In the genomic region with DNA sequence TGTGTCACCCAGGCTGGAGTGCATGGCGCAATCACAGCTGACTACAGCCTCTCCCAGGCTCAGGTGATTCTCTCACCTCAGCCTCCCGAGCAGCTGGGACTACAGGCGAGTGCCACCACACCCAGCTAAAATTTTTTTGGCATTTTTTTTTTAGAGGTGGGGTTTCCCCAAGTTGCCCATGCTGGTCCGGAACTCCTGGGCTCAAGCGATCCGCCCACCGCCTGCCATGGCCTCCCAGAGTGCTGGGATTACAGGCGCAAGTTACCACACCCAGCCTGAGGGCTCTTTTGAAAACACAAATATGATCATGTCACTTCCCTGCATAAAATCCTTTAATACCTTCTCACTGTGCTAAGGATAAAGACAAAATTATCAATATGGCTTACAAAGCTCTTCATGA, we compare ENCODE assay signal across 13 cellular contexts.
A peak's percentile ranks its signal among the peaks of the same experiment; 100 is the strongest.
DNase-seq lines count a peak whose midpoint lies in the region; ATAC-seq, FAIRE-seq and TF ChIP-seq lines count a peak whose summit lies in the region.
"Had no signal": no experiment of that assay in that cellular context is flagged by ENCODE, and none has a peak within 500 bp of the region (broad histone marks: within the 10 kb centered on the region; RNA-seq: fewer than 3 reads in every experiment).

No MANE protein-coding gene starts in this region.

- H3K27me3 ChIP-seq in A673 (replicated peaks; ENCODE audit: insufficient read depth, low read depth, low read length, poor library complexity) = no peaks in the 10 kb centered on the region

- no peak for TF ChIP-seq CTCF in A673 (conservative IDR thresholded peaks at IDR 0.05; ENCODE audit: low read depth, low read length)

- H3K36me3 ChIP-seq in A673 (ENCODE audit: insufficient read depth, low read length, poor library complexity, severe bottlenecking) = no peaks in the 10 kb centered on the region

- H3K36me3 Mint-ChIP-seq in activated naive CD8-positive, alpha-beta T cell treated with anti-CD3 and anti-CD28 coated beads, Interleukin-2, amount 50 U/mL, for 24 hours (ENCODE audit: low read depth) = peaks cover 13% of the 10 kb centered on the region
- peaks cover 4 to 15% of the 10 kb centered on the region in 2 donors for H3K36me3 Mint-ChIP-seq in naive B cell

- no peaks in the 10 kb centered on the region for H3K9me3 ChIP-seq in A673 (ENCODE audit: low read depth, low read length, poor library complexity, severe bottlenecking)

- H3K4me1 Mint-ChIP-seq in activated naive CD8-positive, alpha-beta T cell treated with anti-CD3 and anti-CD28 coated beads, Interleukin-2, amount 50 U/mL, for 24 hours = peaks cover 90% of the 10 kb centered on the region
- H3K4me1 Mint-ChIP-seq in naive B cell = peaks cover 73 to 91% (median 78%) of the 10 kb centered on the region in 3 donors

- H3K9me3 Mint-ChIP-seq in activated naive CD8-positive, alpha-beta T cell treated with anti-CD3 and anti-CD28 coated beads, Interleukin-2, amount 50 U/mL, for 24 hours = no peaks in the 10 kb centered on the region
- peaks cover 0 to 5% (median 1%) of the 10 kb centered on the region in 7 donors for H3K9me3 Mint-ChIP-seq in naive B cell

- peak overlapping the region; percentile 94 for H3K27ac Mint-ChIP-seq in activated naive CD8-positive, alpha-beta T cell treated with anti-CD3 and anti-CD28 coated beads, Interleukin-2, amount 50 U/mL, for 24 hours
- H3K27ac Mint-ChIP-seq in naive B cell = peak overlapping the region; percentile 69 to 98 (median 95)

- H3K27ac ChIP-seq in A673 (ENCODE audit: low read depth, low read length, poor library complexity, severe bottlenecking) = peak overlapping the region; percentile 58
- H3K27ac ChIP-seq: C4-2B had no signal

- peaks cover 69% of the 10 kb centered on the region for H3K4me1 ChIP-seq in A673 (ENCODE audit: insufficient read depth, low read length, poor library complexity, severe bottlenecking)

- no peak for DNase-seq in A673 (ENCODE audit: low spot score)
- no peak for DNase-seq in GM12891 (ENCODE audit: insufficient read length, low spot score)
- DNase-seq in activated naive CD8-positive, alpha-beta T cell treated with anti-CD3 and anti-CD28 coated beads, Interleukin-2, amount 50 U/mL, for 24 hours = no peak
- peak; percentile 11 for DNase-seq in naive B cell
- no peak for DNase-seq in SKM-1 (lab: John Stamatoyannopoulos, UW; ENCODE audit: unreplicated experiment)
- DNase-seq in inferior parietal cortex (ENCODE audit: extremely low spot score) = no peak
- no peak for DNase-seq in 8988T
- DNase-seq: erythroblast, NCI-H1694, NCI-H774 had no signal

- CTCF ChIA-PET in A673 (lab: Charles Lee) = no interaction called here

- BruUV-seq in A673 (replicated peaks; lab: Mats Ljungman, UMichigan) = no TSS peak

- intact Hi-C loops in A673 (cut with micrococcal nuclease; ENCODE audit: unreplicated experiment) = no loop called here

- peak overlapping the region; percentile 75 for H3K4me3 Mint-ChIP-seq in activated naive CD8-positive, alpha-beta T cell treated with anti-CD3 and anti-CD28 coated beads, Interleukin-2, amount 50 U/mL, for 24 hours
- H3K4me3 Mint-ChIP-seq in naive B cell = peak overlapping the region; percentile 16 to 87 (median 79)

- no peak for ATAC-seq in activated naive CD8-positive, alpha-beta T cell treated with anti-CD3 and anti-CD28 coated beads, Interleukin-2, amount 50 U/mL, for 24 hours
- ATAC-seq in naive B cell (ENCODE audit: low read depth in 2 of 2) (no peak), HG02798 (IDR thresholded peaks at IDR 0.05; ENCODE audit: poor library complexity, unreplicated experiment) (no peak)

- POLR2A ChIA-PET in A673 (lab: Charles Lee; ENCODE audit: low non-redundant PET) = no interaction called here

- H3K27me3 Mint-ChIP-seq in activated naive CD8-positive, alpha-beta T cell treated with anti-CD3 and anti-CD28 coated beads, Interleukin-2, amount 50 U/mL, for 24 hours = no peaks in the 10 kb centered on the region
- H3K27me3 Mint-ChIP-seq in naive B cell = no peaks in the 10 kb centered on the region

- TF ChIP-seq POLR2A in GM12891 (IDR thresholded peaks at IDR 0.05; ENCODE audit: low read depth, low read length) = no peak

- FAIRE-seq in GM12891 (lab: Jason Lieb, UNC) = peak; percentile 9
- FAIRE-seq: bronchial epithelial cell had no signal

- no peak overlapping the region for H3K4me3 ChIP-seq in A673 (ENCODE audit: low read depth, low read length, poor library complexity, severe bottlenecking)

TF ChIP-seq in GM12891, 5 proteins besides CTCF, POLR2A, EP300 and RAD21:
- TF ChIP-seq POU2F2 (IDR thresholded peaks at IDR 0.05; ENCODE audit: low read depth, low read length) (no peak), PAX5 (IDR thresholded peaks at IDR 0.05; ENCODE audit: insufficient read depth, low read length, severe bottlenecking) (no peak), SPI1 (IDR thresholded peaks at IDR 0.05; ENCODE audit: low read depth, low read length) (no peak), POLR2AphosphoS5 (IDR thresholded peaks at IDR 0.05; ENCODE audit: low read depth, low read length) (no peak), TAF1 (IDR thresholded peaks at IDR 0.05; ENCODE audit: low read depth, low read length) (no peak)
